9 cellular contexts compared by ENCODE assay signal in the genomic region with DNA sequence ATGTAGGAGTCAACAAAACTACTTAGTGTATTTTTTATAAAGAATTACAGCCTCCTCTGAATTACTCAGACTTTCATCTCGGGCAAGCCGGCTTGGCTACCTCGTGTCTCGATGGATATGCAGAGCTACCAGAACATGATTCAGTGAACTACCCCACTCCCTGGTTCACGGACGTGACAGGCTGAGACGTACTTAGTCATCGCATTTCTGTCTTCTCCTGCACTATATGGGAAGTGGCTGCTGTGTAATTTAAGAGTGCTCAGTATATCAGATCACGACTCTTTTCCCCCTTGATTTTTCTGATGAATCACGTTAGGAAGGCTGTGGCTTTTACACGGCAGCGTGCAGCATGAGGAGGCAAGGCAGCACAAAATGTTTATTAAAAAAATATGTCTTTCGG.
A peak's percentile ranks its signal among the peaks of the same experiment; 100 is the strongest.
DNase-seq lines count a peak whose midpoint lies in the region; ATAC-seq and TF ChIP-seq lines count a peak whose summit lies in the region.
"Had no signal": no experiment of that assay in that cellular context is flagged by ENCODE, and none has a peak within 500 bp of the region (broad histone marks: within the 10 kb centered on the region; RNA-seq: fewer than 3 reads in every experiment).

No MANE protein-coding gene starts in this region.

- H3K36me3 Mint-ChIP-seq in activated CD8-positive, alpha-beta T cell treated with anti-CD3 and anti-CD28 coated beads for 36 hours (ENCODE audit: low read depth) = no peaks in the 10 kb centered on the region
- no peaks in the 10 kb centered on the region for H3K36me3 Mint-ChIP-seq in GM23338 (ENCODE audit: low read depth)

- intact Hi-C loops in activated CD8-positive, alpha-beta T cell treated with anti-CD3 and anti-CD28 coated beads for 36 hours (cut with micrococcal nuclease) = no loop called here

- no peaks in the 10 kb centered on the region for H3K36me3 ChIP-seq in GM23338 (ENCODE audit: insufficient read depth)

- H3K27ac ChIP-seq in GM23338 (ENCODE audit: low read depth) = no peak overlapping the region

- H2AFZ ChIP-seq in GM23338 = no peak overlapping the region

- H3K4me2 ChIP-seq in GM23338 = no peak overlapping the region

- DNase-seq in HT1080 (ENCODE audit: low read depth) (peak; percentile 92), fibroblast of the conjunctiva (ENCODE audit: low read depth) (peak; percentile 28), DMS79 (lab: John Stamatoyannopoulos, UW) (no peak), GM23338 (ENCODE audit: low spot score) (no peak), GF-D8 (lab: John Stamatoyannopoulos, UW) (no peak)
- DNase-seq in activated CD8-positive, alpha-beta T cell treated with anti-CD3 and anti-CD28 coated beads for 36 hours = peak; percentile 69
- peak; percentile 4 for DNase-seq in stimulated activated CD8-positive, alpha-beta memory T cell treated with anti-CD3 and anti-CD28 coated beads, Interleukin-12 subunit alpha, Interleukin-12 subunit beta, amount 100 ng/mL, for 1 hour (ENCODE audit: low read depth)

- no peaks in the 10 kb centered on the region; the same call in 1 of the 2 replicates for H3K9me2 ChIP-seq in GM23338 (ENCODE audit: insufficient read depth)

- POLR2A ChIA-PET in activated CD8-positive, alpha-beta T cell treated with anti-CD3 and anti-CD28 coated beads for 36 hours (lab: Charles Lee) = no interaction called here

- TF ChIP-seq CTCF in activated CD8-positive, alpha-beta T cell treated with anti-CD3 and anti-CD28 coated beads for 36 hours (IDR thresholded peaks at IDR 0.05) = no peak
- no peak for TF ChIP-seq CTCF in GM23338 (conservative IDR thresholded peaks at IDR 0.05; ENCODE audit: low read depth in 2 of 2)

- no peaks in the 10 kb centered on the region for H3K27me3 ChIP-seq in GM23338 (ENCODE audit: insufficient read depth)

- H3K4me1 ChIP-seq in GM23338 (ENCODE audit: insufficient read depth) = no peaks in the 10 kb centered on the region

- no peaks in the 10 kb centered on the region for H3K79me2 ChIP-seq in GM23338 (replicated peaks; ENCODE audit: insufficient read depth)

- H3K4me3 ChIP-seq in GM23338 = no peak overlapping the region

- ATAC-seq in activated CD8-positive, alpha-beta T cell treated with anti-CD3 and anti-CD28 coated beads for 36 hours = peak; percentile 96
- no peak for ATAC-seq in HG02610 (IDR thresholded peaks at IDR 0.05; ENCODE audit: unreplicated experiment)
- no peak for ATAC-seq in GM23338
- ATAC-seq: HCT116 had no signal

- H3K27ac Mint-ChIP-seq in activated CD8-positive, alpha-beta T cell treated with anti-CD3 and anti-CD28 coated beads for 36 hours = no peak overlapping the region
- H3K27ac Mint-ChIP-seq in GM23338 = no peak overlapping the region

- no peaks in the 10 kb centered on the region for H3K9me3 Mint-ChIP-seq in activated CD8-positive, alpha-beta T cell treated with anti-CD3 and anti-CD28 coated beads for 36 hours
- H3K9me3 Mint-ChIP-seq in GM23338 = no peaks in the 10 kb centered on the region

- no peaks in the 10 kb centered on the region for H4K20me1 ChIP-seq in GM23338 (replicated peaks; ENCODE audit: insufficient read depth)

- CTCF ChIA-PET in activated CD8-positive, alpha-beta T cell treated with anti-CD3 and anti-CD28 coated beads for 36 hours (lab: Charles Lee) = interaction anchor here (0.6 kb wide), 1 partner anchor 10 kb away, joined by 3 read pairs; no protein-coding TSS in a partner anchor

- H3K4me1 Mint-ChIP-seq in activated CD8-positive, alpha-beta T cell treated with anti-CD3 and anti-CD28 coated beads for 36 hours (ENCODE audit: low read depth) = peaks cover 18% of the 10 kb centered on the region
- no peaks in the 10 kb centered on the region for H3K4me1 Mint-ChIP-seq in GM23338

- peaks cover 9% of the 10 kb centered on the region for H3K27me3 Mint-ChIP-seq in activated CD8-positive, alpha-beta T cell treated with anti-CD3 and anti-CD28 coated beads for 36 hours
- no peaks in the 10 kb centered on the region for H3K27me3 Mint-ChIP-seq in GM23338 (ENCODE audit: insufficient read depth, low read depth, poor library complexity)

- H3K4me3 Mint-ChIP-seq in activated CD8-positive, alpha-beta T cell treated with anti-CD3 and anti-CD28 coated beads for 36 hours = no peak overlapping the region
- no peak overlapping the region for H3K4me3 Mint-ChIP-seq in GM23338

- H3F3A ChIP-seq in GM23338 (replicated peaks; ENCODE audit: low read depth) = no peaks in the 10 kb centered on the region

TF ChIP-seq in GM23338, 12 proteins besides CTCF, POLR2A, EP300 and RAD21:
- TF ChIP-seq STAT1 (IDR thresholded peaks at IDR 0.05; ENCODE audit: unreplicated experiment) (no peak), ZNF331 (CRISPR knock-in tag; IDR thresholded peaks at IDR 0.05; ENCODE audit: low read depth) (no peak), CREB1 (CRISPR knock-in tag; IDR thresholded peaks at IDR 0.05; ENCODE audit: low read depth) (no peak), EZH2phosphoT487 (IDR thresholded peaks at IDR 0.05; ENCODE audit: unreplicated experiment) (no peak)
- TF ChIP-seq, protein P1, sequence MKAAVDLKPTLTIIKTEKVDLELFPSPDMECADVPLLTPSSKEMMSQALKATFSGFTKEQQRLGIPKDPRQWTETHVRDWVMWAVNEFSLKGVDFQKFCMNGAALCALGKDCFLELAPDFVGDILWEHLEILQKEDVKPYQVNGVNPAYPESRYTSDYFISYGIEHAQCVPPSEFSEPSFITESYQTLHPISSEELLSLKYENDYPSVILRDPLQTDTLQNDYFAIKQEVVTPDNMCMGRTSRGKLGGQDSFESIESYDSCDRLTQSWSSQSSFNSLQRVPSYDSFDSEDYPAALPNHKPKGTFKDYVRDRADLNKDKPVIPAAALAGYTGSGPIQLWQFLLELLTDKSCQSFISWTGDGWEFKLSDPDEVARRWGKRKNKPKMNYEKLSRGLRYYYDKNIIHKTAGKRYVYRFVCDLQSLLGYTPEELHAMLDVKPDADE (IDR thresholded peaks at IDR 0.05) = no peak
TF ChIP-seq in GM23338: peak in this region for 0.

Comparison
In these comparisons a context has a peak if more than half of its experiments do, and no peak if none do; other contexts are left out.
1. DNase-seq: peak in HT1080 (single experiment), activated CD8-positive, alpha-beta T cell treated with anti-CD3 and anti-CD28 coated beads for 36 hours (single experiment), fibroblast of the conjunctiva (single experiment) and stimulated activated CD8-positive, alpha-beta memory T cell treated with anti-CD3 and anti-CD28 coated beads, Interleukin-12 subunit alpha, Interleukin-12 subunit beta, amount 100 ng/mL, for 1 hour (single experiment); none in DMS79 (single experiment), GM23338 (single experiment) and GF-D8 (single experiment).